Comparison of ENCODE assay signal across 21 cellular contexts in the genomic region with DNA sequence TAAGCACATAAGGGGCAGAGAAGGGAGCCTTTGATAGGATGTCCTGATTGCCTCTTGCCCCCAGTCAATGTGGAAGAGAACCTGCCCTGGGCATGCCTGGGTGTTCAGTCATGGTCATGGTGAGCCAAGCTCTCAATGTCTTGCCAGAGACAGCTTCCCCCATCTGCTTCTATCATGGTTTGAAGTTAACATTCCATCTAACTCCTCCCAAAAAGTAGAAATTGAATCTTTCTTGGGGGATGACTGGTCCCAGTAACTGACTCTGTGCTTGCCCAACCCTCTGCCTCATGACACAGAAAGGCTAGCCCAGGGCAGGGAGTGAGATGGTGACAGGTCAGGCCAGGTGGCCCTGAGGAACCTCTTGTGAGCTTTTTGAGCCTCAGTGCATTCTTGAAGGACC.
DNase-seq lines count a peak whose midpoint lies in the region; ATAC-seq and TF ChIP-seq lines count a peak whose summit lies in the region.
"Had no signal": no experiment of that assay in that cellular context is flagged by ENCODE, and none has a peak within 500 bp of the region (broad histone marks: within the 10 kb centered on the region; RNA-seq: fewer than 3 reads in every experiment).

No MANE protein-coding gene starts in this region.

- peak overlapping the region; percentile 0; the same call in 1 of the 2 replicates for H2AFZ ChIP-seq in KMS-11 (ENCODE audit: low read depth)

- H3K9ac ChIP-seq in KMS-11, result no peak overlapping the region

- ATAC-seq in esophagus mucosa, result no peak

- no peak overlapping the region for H3K4me2 ChIP-seq in KMS-11

- H3K36me3 ChIP-seq in KMS-11 (ENCODE audit: insufficient read depth), result no peaks in the 10 kb centered on the region

- TF ChIP-seq CTCF in AG10803 (conservative IDR thresholded peaks at IDR 0.05; ENCODE audit: low read length) (no peak), KMS-11 (conservative IDR thresholded peaks at IDR 0.05; ENCODE audit: low read depth, low read length) (no peak), fibroblast of the aortic adventitia (IDR thresholded peaks at IDR 0.05; ENCODE audit: insufficient read depth, low read length) (no peak)

- H4K20me1 ChIP-seq in KMS-11 (ENCODE audit: insufficient read depth), result no peaks in the 10 kb centered on the region

- no peaks in the 10 kb centered on the region for H3K27me3 ChIP-seq in KMS-11 (ENCODE audit: insufficient read depth, low read depth)

- H3K27ac ChIP-seq in KMS-11, result no peak overlapping the region
- H3K27ac ChIP-seq: C4-2B, RWPE1, SK-N-MC had no signal

- no peaks in the 10 kb centered on the region for H3K79me2 ChIP-seq in KMS-11 (ENCODE audit: insufficient read depth, low read depth)

- H3K4me3 ChIP-seq in AG10803 (ENCODE audit: low read length) (no peak overlapping the region), KMS-11 (IDR thresholded peaks at IDR 0.05; ENCODE audit: insufficient read depth, low read depth, low read length) (no peak overlapping the region), fibroblast of the aortic adventitia (ENCODE audit: low read depth, low read length) (no peak overlapping the region)
- H3K4me3 ChIP-seq: SK-N-MC had no signal

- H3K4me1 ChIP-seq in KMS-11 (ENCODE audit: low read depth, poor library complexity, severe bottlenecking), result peaks cover 72% of the 10 kb centered on the region

- DNase-seq in AG08395 (ENCODE audit: low spot score), result peak; percentile 52
- peak; percentile 74 for DNase-seq in AG10803 (ENCODE audit: low read depth)
- DNase-seq in fibroblast of the aortic adventitia (ENCODE audit: low read depth), result peak; percentile 31
- no peak for DNase-seq in hepatic stellate cell (ENCODE audit: low spot score)
- DNase-seq in DMS 273 treated with DMSO at 0.1 percent for 48 hours (lab: John Stamatoyannopoulos, UW), result no peak
- DNase-seq: Calu3; CD8-positive, alpha-beta memory T cell; GDM1; H7; MM.1S; NCI-H1048; NCI-H1417 treated with DMSO at 0.1 percent for 48 hours; NCI-H187; NCI-H2107; NCI-H748 treated with DMSO at 0.1 percent for 48 hours; SHP77 treated with DMSO at 0.1 percent for 48 hours had no signal

Comparison
In these comparisons a context has a peak if more than half of its experiments do, and no peak if none do; other contexts are left out.
1. DNase-seq: peak in AG08395 (single experiment), AG10803 (single experiment) and fibroblast of the aortic adventitia (single experiment); none in hepatic stellate cell (single experiment) and DMS 273 treated with DMSO at 0.1 percent for 48 hours (single experiment).